Comparison of ENCODE assay signal across 8 cellular contexts in genomic region chr2:207529330-207530159, GRCh38. TPM values are rescaled to one million over a fixed set of nuclear protein-coding genes. Genes with fewer than 3 reads are reported as not detected.
DNase-seq lines count a peak whose midpoint lies in the region; FAIRE-seq and TF ChIP-seq lines count a peak whose summit lies in the region.

Gene CREB1, plus strand, starts transcription at chr2:207529962. Its CDS starts 25,674 bp downstream, at chr2:207555636.

- no peaks in the 10 kb centered on the region for H3K27me3 ChIP-seq in neutrophil

- CTCF ChIA-PET in HEK293T (lab: Yijun Ruan, JAX) = no interaction called here

- no peaks in the 10 kb centered on the region for H3K9me3 ChIP-seq in neutrophil

- in situ Hi-C loops in SK-MEL-5 (cut with HindIII; ENCODE audit: low pct_unique_long_range_greater_than_20kb, low sequenced_read_pairs) = no loop called here

- TF ChIP-seq CTCF in neutrophil (IDR thresholded peaks at IDR 0.05) = peak; percentile 73

- peaks cover 5% of the 10 kb centered on the region for H3K36me3 ChIP-seq in neutrophil

- no peak for FAIRE-seq in frontal cortex (lab: Jason Lieb, UNC)

- DNase-seq in GF-D8 (lab: John Stamatoyannopoulos, UW) (peak; percentile 93), HEK293T (ENCODE audit: extremely low spot score) (peak; percentile 97), MV-4-11 (lab: John Stamatoyannopoulos, UW) (peak; percentile 96), SK-MEL-5 (ENCODE audit: low read depth, low spot score) (peak; percentile 95), frontal cortex (ENCODE audit: low spot score in 2 of 2) (peak; percentile 98), substantia nigra (lab: John Stamatoyannopoulos, UW) (peak; percentile 86 to 99 (median 97))
- peak; percentile 100 for DNase-seq in activated naive CD4-positive, alpha-beta T cell treated with Interleukin-2 at 50 U/mL for 16 hours

- POLR2A ChIA-PET in HEK293T (lab: Yijun Ruan, JAX) = interaction anchor here (0.7 to 4.8 kb wide), 14 partner anchors 9 to 591 kb away, joined by 3 to 32 read pairs (median 3); partner anchors contain the start of genes KLF7 and METTL21A

- H3K4me1 ChIP-seq in neutrophil (ENCODE audit: control insufficient read depth in 1 of 2, insufficient read depth in 1 of 2, low read depth in 1 of 2, low read length in 1 of 2) = peaks cover 54 to 57% of the 10 kb centered on the region in 2 experiments

- peak within 1 kb of the TSS; percentile 99 for H3K27ac ChIP-seq in neutrophil
- H3K27ac ChIP-seq in substantia nigra (ENCODE audit: low read depth, low read length, poor library complexity, severe bottlenecking) = peak within 1 kb of the TSS; percentile 97

- peak within 1 kb of the TSS; percentile 88 to 94 for H3K4me3 ChIP-seq in neutrophil (ENCODE audit: low read depth in 1 of 2, low read length in 1 of 2)

TF ChIP-seq in HEK293T, 16 proteins besides CTCF, POLR2A, EP300 and RAD21:
- TF ChIP-seq, protein P1, sequence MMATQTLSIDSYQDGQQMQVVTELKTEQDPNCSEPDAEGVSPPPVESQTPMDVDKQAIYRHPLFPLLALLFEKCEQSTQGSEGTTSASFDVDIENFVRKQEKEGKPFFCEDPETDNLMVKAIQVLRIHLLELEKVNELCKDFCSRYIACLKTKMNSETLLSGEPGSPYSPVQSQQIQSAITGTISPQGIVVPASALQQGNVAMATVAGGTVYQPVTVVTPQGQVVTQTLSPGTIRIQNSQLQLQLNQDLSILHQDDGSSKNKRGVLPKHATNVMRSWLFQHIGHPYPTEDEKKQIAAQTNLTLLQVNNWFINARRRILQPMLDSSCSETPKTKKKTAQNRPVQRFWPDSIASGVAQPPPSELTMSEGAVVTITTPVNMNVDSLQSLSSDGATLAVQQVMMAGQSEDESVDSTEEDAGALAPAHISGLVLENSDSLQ (IDR thresholded peaks at IDR 0.05) = peak; percentile 88
- no peak for TF ChIP-seq CTBP1 (IDR thresholded peaks at IDR 0.05; ENCODE audit: borderline replicate concordance)
- no peak for TF ChIP-seq SUZ12 (IDR thresholded peaks at IDR 0.05)

RNA-seq across cellular contexts. Expression of gene CREB1, which starts in this region (rescaled TPM):
- total RNA-seq in SK-MEL-5 (2014; rRNA removed; shearing (Covaris generic)) = 31.9 and 34.6 TPM in 2 replicates
- 17.3 and 35.2 TPM in 2 replicates for polyA plus RNA-seq in SK-MEL-5 (2015; cell fraction: cytosol; rRNA removed)
- 55.9 and 74.8 TPM in 2 replicates for polyA plus RNA-seq in SK-MEL-5 (2015; cell fraction: nucleus; rRNA removed)
- total RNA-seq in frontal cortex = 109 TPM

Comparison
In these comparisons a context has a peak if more than half of its experiments do, and no peak if none do; other contexts are left out.
1. Peak in every context shown above with its lines: DNase-seq, H3K4me3 ChIP-seq and H3K27ac ChIP-seq.